In the genomic region with DNA sequence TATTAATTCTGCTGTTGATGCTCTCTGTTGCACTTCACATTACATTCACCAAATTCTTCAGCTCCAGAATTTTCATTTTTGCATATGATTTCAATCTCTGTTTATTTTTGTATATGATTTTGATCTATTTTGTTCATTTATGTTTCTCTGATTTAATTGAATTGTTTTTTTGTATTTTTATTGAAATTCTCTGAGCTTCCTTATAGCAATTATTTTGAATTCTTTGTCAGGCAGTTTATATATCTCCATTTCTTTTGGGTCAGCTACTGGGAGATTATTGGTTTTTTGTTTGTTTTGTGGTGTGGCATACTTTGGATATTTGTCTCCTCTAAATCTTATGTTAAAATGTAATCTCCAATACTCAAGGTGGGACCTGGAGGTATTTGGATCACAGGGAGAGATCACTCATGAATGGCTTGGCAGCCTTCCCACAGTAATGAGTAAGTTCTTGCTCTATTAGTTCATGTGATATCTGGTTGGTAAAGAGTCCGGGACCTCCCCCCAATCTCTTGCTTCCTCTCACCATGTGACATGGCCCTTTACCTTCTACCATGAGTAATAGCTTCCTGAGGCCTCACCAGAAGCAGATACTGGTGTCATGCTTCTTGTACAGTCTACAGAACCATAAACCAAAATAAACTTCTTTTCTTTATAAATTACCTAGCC, we compare ENCODE assay signal across 26 cellular contexts. TPM values are rescaled to one million over a fixed set of nuclear protein-coding genes. Genes with fewer than 3 reads are reported as not detected.
"Had no signal": no experiment of that assay in that cellular context is flagged by ENCODE, and none has a peak within 500 bp of the region (broad histone marks: within the 10 kb centered on the region; RNA-seq: fewer than 3 reads in every experiment).

No MANE protein-coding gene starts in this region.

- H3K27me3 ChIP-seq: adrenal gland, transverse colon, vagina had no signal

- H3K27ac Mint-ChIP-seq: activated naive CD4-positive, alpha-beta T cell treated with anti-CD3 and anti-CD28 coated beads, Interleukin-2, amount 50 U/mL, for 72 hours; memory B cell; stimulated activated naive CD8-positive, alpha-beta T cell treated with anti-CD3 and anti-CD28 coated beads, Interleukin-15, amount 100 ng/mL, for 72 hours; T-helper 17 cell had no signal

- DNase-seq: activated CD4-positive, alpha-beta T cell treated with anti-CD3 and anti-CD28 coated beads for 1 hour; activated CD4-positive, alpha-beta T cell treated with anti-CD3 and anti-CD28 coated beads, Interleukin-2, amount 50 U/mL, for 4 hours; activated gamma-delta T cell treated with Interleukin-2 at 50 U/mL for 16 hours; adrenal gland; effector memory CD4-positive, alpha-beta T cell; head of caudate nucleus; left ventricle myocardium superior; right cardiac atrium; stimulated activated CD4-positive, alpha-beta T cell treated with anti-CD3 and anti-CD28 coated beads, Interleukin-2, amount 100 ng/mL, for 24 hours; stimulated activated naive CD8-positive, alpha-beta T cell treated with anti-CD3 and anti-CD28 coated beads, Interleukin-15, amount 100 ng/mL, for 72 hours; T-helper 17 cell; transverse colon had no signal

- H3K9me3 ChIP-seq: prostate gland, vagina had no signal

- H3K4me3 Mint-ChIP-seq: memory B cell; neural crest cell; stimulated activated naive CD8-positive, alpha-beta T cell treated with anti-CD3 and anti-CD28 coated beads, Interleukin-15, amount 100 ng/mL, for 72 hours; T-helper 17 cell had no signal

- ATAC-seq: activated naive CD4-positive, alpha-beta T cell treated with anti-CD3 and anti-CD28 coated beads, Interleukin-2, amount 50 U/mL, for 72 hours; left ventricle myocardium superior; right cardiac atrium; stimulated activated naive CD8-positive, alpha-beta T cell treated with anti-CD3 and anti-CD28 coated beads, Interleukin-15, amount 100 ng/mL, for 72 hours; T-helper 17 cell had no signal

- H3K4me1 ChIP-seq: adrenal gland, prostate gland, suprapubic skin, transverse colon, vagina had no signal

- H3K4me1 Mint-ChIP-seq: memory B cell; neural crest cell; stimulated activated naive CD8-positive, alpha-beta T cell treated with anti-CD3 and anti-CD28 coated beads, Interleukin-15, amount 100 ng/mL, for 72 hours; T-helper 17 cell had no signal

- H3K4me3 ChIP-seq: adrenal gland, prostate gland, suprapubic skin, transverse colon, vagina had no signal

- H3K36me3 ChIP-seq: adrenal gland, prostate gland, suprapubic skin, transverse colon, vagina had no signal

- H3K27ac ChIP-seq: adrenal gland, prostate gland, suprapubic skin, transverse colon, vagina, VCaP had no signal

RNA-seq across cellular contexts. Expression of gene TCL1A, which starts 8.7 kb away (rescaled TPM):
- total RNA-seq: activated CD8-positive, alpha-beta memory T cell treated with anti-CD3 and anti-CD28 coated beads for 36 hours; activated naive CD4-positive, alpha-beta T cell treated with anti-CD3 and anti-CD28 coated beads, Interleukin-2, amount 50 U/mL, for 72 hours; astrocyte; cerebellum; fibroblast of lung; frontal cortex; kidney epithelial cell; left ventricle myocardium superior; neural crest cell; osteoblast; right cardiac atrium; suprapubic skin; vagina had no signal

RNA-seq across cellular contexts. Expression of gene TCL1B, which starts 36.4 kb away (rescaled TPM):
- total RNA-seq: activated CD8-positive, alpha-beta memory T cell treated with anti-CD3 and anti-CD28 coated beads for 36 hours; activated naive CD4-positive, alpha-beta T cell treated with anti-CD3 and anti-CD28 coated beads, Interleukin-2, amount 50 U/mL, for 72 hours; adrenal gland; astrocyte; cerebellum; fibroblast of lung; frontal cortex; kidney epithelial cell; left ventricle myocardium superior; neural crest cell; osteoblast; right cardiac atrium; suprapubic skin; T-helper 17 cell; vagina had no signal
